In genomic region chr2:72898263-72898906, GRCh38 we compare ENCODE assay signal across 35 cellular contexts. TPM values are rescaled to one million over a fixed set of nuclear protein-coding genes. Genes with fewer than 3 reads are reported as not detected.
"Had no signal": no experiment of that assay in that cellular context is flagged by ENCODE, and none has a peak within 500 bp of the region (broad histone marks: within the 10 kb centered on the region; RNA-seq: fewer than 3 reads in every experiment).

No MANE protein-coding gene starts in this region.

- H3K9me3 ChIP-seq: ascending aorta, breast epithelium, SJSA1, SK-N-SH had no signal

- H3K27ac ChIP-seq: ascending aorta, breast epithelium, SJSA1, VCaP had no signal

- H3K27me3 ChIP-seq: ascending aorta had no signal

- H3K4me1 ChIP-seq: breast epithelium, SJSA1 had no signal

- DNase-seq: activated CD4-positive, alpha-beta T cell treated with anti-CD3 and anti-CD28 coated beads for 1 hour; activated CD4-positive, alpha-beta T cell treated with anti-CD3 and anti-CD28 coated beads for 48 hours; activated CD4-positive, alpha-beta T cell treated with anti-CD3 and anti-CD28 coated beads, Interleukin-2, amount 50 U/mL, for 48 hours; activated CD4-positive, CD25-positive, alpha-beta regulatory T cell; activated CD8-positive, alpha-beta memory T cell treated with anti-CD3 and anti-CD28 coated beads, Interleukin-2, amount 50 U/mL, for 4 hours; activated effector memory CD4-positive, alpha-beta T cell treated with anti-CD3 and anti-CD28 coated beads, Interleukin-2, amount 50 U/mL, for 16 hours; activated naive CD4-positive, alpha-beta T cell; activated naive CD4-positive, alpha-beta T cell treated with anti-CD3 and anti-CD28 coated beads, Interleukin-2, amount 50 U/mL, for 16 hours; activated naive CD8-positive, alpha-beta T cell treated with anti-CD3 and anti-CD28 coated beads for 36 hours; activated T-cell treated with anti-CD3 and anti-CD28 coated beads, Interleukin-2, amount 50 U/mL, for 48 hours; amniotic stem cell; Karpas-422; KBM-7; NCI-H1105; NCI-H1417 treated with DMSO at 0.1 percent for 48 hours; NCI-H187 treated with DMSO at 0.1 percent for 48 hours; NCI-H2081; NCI-H2171 treated with DMSO at 0.1 percent for 48 hours; NCI-H2227 treated with DMSO at 0.1 percent for 48 hours; NCI-H446; NCI-H510A treated with DMSO at 0.1 percent for 48 hours; NCI-H526 treated with DMSO at 0.1 percent for 48 hours; NCI-H774; SHP77 treated with DMSO at 0.1 percent for 48 hours; SK-N-SH; T-helper 2 cell; T-helper 9 cell had no signal

- ATAC-seq: Panc1 had no signal

- H3K4me2 ChIP-seq: SK-N-SH had no signal

- H3K4me3 ChIP-seq: ascending aorta, breast epithelium, SJSA1 had no signal

- H3K36me3 ChIP-seq: ascending aorta, breast epithelium, SJSA1 had no signal

- H3K9ac ChIP-seq: SK-N-SH had no signal

RNA-seq across cellular contexts. Expression of gene EMX1, which starts 18.9 kb away (rescaled TPM):
- total RNA-seq: activated naive CD8-positive, alpha-beta T cell treated with anti-CD3 and anti-CD28 coated beads for 36 hours; ascending aorta; cardiac septum; MCF 10A; RPMI7951; SJSA1 had no signal
- polyA plus RNA-seq: SK-N-SH had no signal
